8 cellular contexts compared by ENCODE assay signal in genomic region chr3:185825639-185826481, GRCh38. TPM values are rescaled to one million over a fixed set of nuclear protein-coding genes. Genes with fewer than 3 reads are reported as not detected.
DNase-seq lines count a peak whose midpoint lies in the region; ATAC-seq and TF ChIP-seq lines count a peak whose summit lies in the region.

No MANE protein-coding gene starts in this region.

- H3K9me3 Mint-ChIP-seq in activated T-helper 1 cell treated with anti-CD3 and anti-CD28 coated beads, Interleukin-12 subunit alpha, Interleukin-12 subunit beta, Interleukin-2, Interleukin-4 antibody, amounts not matched to agents 30 ng/mL and 10 ng/mL and 1 ng/mL, durations not matched to agents 14 hours and 24 hours and 36 hours, result no peaks in the 10 kb centered on the region

- H3K36me3 ChIP-seq in H7 (replicated peaks; ENCODE audit: control insufficient read depth, insufficient read depth, low read length) (peaks cover 4% of the 10 kb centered on the region), parathyroid adenoma (ENCODE audit: control insufficient read depth, insufficient read depth, low read length) (no peaks in the 10 kb centered on the region)

- H3K9ac ChIP-seq in parathyroid adenoma, result no peak overlapping the region

- H3K9me3 ChIP-seq in parathyroid adenoma (ENCODE audit: control insufficient read depth, low read length), result no peaks in the 10 kb centered on the region

- peak overlapping the region; percentile 79 for H3K4me3 Mint-ChIP-seq in activated T-helper 1 cell treated with anti-CD3 and anti-CD28 coated beads, Interleukin-12 subunit alpha, Interleukin-12 subunit beta, Interleukin-2, Interleukin-4 antibody, amounts not matched to agents 30 ng/mL and 10 ng/mL and 1 ng/mL, durations not matched to agents 14 hours and 24 hours and 36 hours

- no peak for TF ChIP-seq CTCF in parathyroid adenoma (IDR thresholded peaks at IDR 0.05)

- H3K4me3 ChIP-seq in H7 (ENCODE audit: insufficient read depth, low read depth, low read length) (peak overlapping the region; percentile 94), parathyroid adenoma (ENCODE audit: low read depth, low read length) (peak overlapping the region; percentile 51)

- no peaks in the 10 kb centered on the region for H3K36me3 Mint-ChIP-seq in activated T-helper 1 cell treated with anti-CD3 and anti-CD28 coated beads, Interleukin-12 subunit alpha, Interleukin-12 subunit beta, Interleukin-2, Interleukin-4 antibody, amounts not matched to agents 30 ng/mL and 10 ng/mL and 1 ng/mL, durations not matched to agents 14 hours and 24 hours and 36 hours (ENCODE audit: low read depth)

- H3K27ac Mint-ChIP-seq in activated T-helper 1 cell treated with anti-CD3 and anti-CD28 coated beads, Interleukin-12 subunit alpha, Interleukin-12 subunit beta, Interleukin-2, Interleukin-4 antibody, amounts not matched to agents 30 ng/mL and 10 ng/mL and 1 ng/mL, durations not matched to agents 14 hours and 24 hours and 36 hours, result no peak overlapping the region

- H3K27ac ChIP-seq in parathyroid adenoma, result peak overlapping the region; percentile 1

- intact Hi-C loops in activated T-helper 1 cell treated with anti-CD3 and anti-CD28 coated beads, Interleukin-12 subunit alpha, Interleukin-12 subunit beta, Interleukin-2, Interleukin-4 antibody, amounts not matched to agents 30 ng/mL and 10 ng/mL and 1 ng/mL, durations not matched to agents 14 hours and 24 hours and 36 hours (cut with micrococcal nuclease), result loop anchor here (5.0 kb wide), 1 partner anchor 101 kb away; no protein-coding TSS in a partner anchor
- intact Hi-C loops in Right ventricle myocardium inferior (cut with DNase I), result loop anchor here (10.0 kb wide), 1 partner anchor 91 kb away; no protein-coding TSS in a partner anchor

- DNase-seq in ELR (ENCODE audit: low read depth), result peak; percentile 72
- peak; percentile 87 for DNase-seq in H7
- DNase-seq in NCI-H2196 (lab: John Stamatoyannopoulos, UW; ENCODE audit: unreplicated experiment), result peak; percentile 53
- peak; percentile 31 for DNase-seq in activated T-helper 1 cell treated with anti-CD3 and anti-CD28 coated beads, Interleukin-12 subunit alpha, Interleukin-12 subunit beta, Interleukin-2, Interleukin-4 antibody, amounts not matched to agents 30 ng/mL and 10 ng/mL and 1 ng/mL, durations not matched to agents 14 hours and 24 hours and 36 hours (ENCODE audit: low spot score)
- peak; percentile 76 for DNase-seq in Right ventricle myocardium inferior (ENCODE audit: missing footprints)
- no peak for DNase-seq in medulla oblongata (ENCODE audit: extremely low spot score)
- no peak for DNase-seq in NCI-H526 treated with DMSO at 0.1 percent for 48 hours (lab: John Stamatoyannopoulos, UW)

- H3K4me1 Mint-ChIP-seq in activated T-helper 1 cell treated with anti-CD3 and anti-CD28 coated beads, Interleukin-12 subunit alpha, Interleukin-12 subunit beta, Interleukin-2, Interleukin-4 antibody, amounts not matched to agents 30 ng/mL and 10 ng/mL and 1 ng/mL, durations not matched to agents 14 hours and 24 hours and 36 hours (ENCODE audit: low read depth), result peaks cover 18% of the 10 kb centered on the region

- peak; percentile 58 for ATAC-seq in Right ventricle myocardium inferior

- peaks cover 72% of the 10 kb centered on the region for H3K27me3 Mint-ChIP-seq in activated T-helper 1 cell treated with anti-CD3 and anti-CD28 coated beads, Interleukin-12 subunit alpha, Interleukin-12 subunit beta, Interleukin-2, Interleukin-4 antibody, amounts not matched to agents 30 ng/mL and 10 ng/mL and 1 ng/mL, durations not matched to agents 14 hours and 24 hours and 36 hours (ENCODE audit: insufficient read depth)

- H3K4me2 ChIP-seq in parathyroid adenoma (ENCODE audit: low read length), result peak overlapping the region; percentile 88

- H3K27me3 ChIP-seq in H7 (ENCODE audit: control insufficient read depth, insufficient read depth, low read length) (no peaks in the 10 kb centered on the region), parathyroid adenoma (ENCODE audit: control insufficient read depth, insufficient read depth, low read length) (no peaks in the 10 kb centered on the region)

- peak overlapping the region; percentile 83 for H2AFZ ChIP-seq in parathyroid adenoma

- H3K4me1 ChIP-seq in parathyroid adenoma, result no peaks in the 10 kb centered on the region

- H3K79me2 ChIP-seq in parathyroid adenoma, result peaks cover 4% of the 10 kb centered on the region

RNA-seq across cellular contexts. Expression of gene IGF2BP2, which starts 1.0 kb away (rescaled TPM):
- total RNA-seq in H7 (2014; rRNA removed; shearing (Covaris generic)), result 83.7 and 122 TPM in 2 replicates
- 0.42 and 0.62 TPM in 2 replicates for total RNA-seq in activated T-helper 1 cell treated with anti-CD3 and anti-CD28 coated beads, Interleukin-12 subunit alpha, Interleukin-12 subunit beta, Interleukin-2, Interleukin-4 antibody, amounts not matched to agents 30 ng/mL and 10 ng/mL and 1 ng/mL, durations not matched to agents 14 hours and 24 hours and 36 hours
- total RNA-seq in Right ventricle myocardium inferior, result 15.9 TPM

Comparison
In these comparisons a context has a peak if more than half of its experiments do, and no peak if none do; other contexts are left out.
1. DNase-seq: peak in ELR (single experiment), H7 (single experiment), NCI-H2196 (single experiment), activated T-helper 1 cell treated with anti-CD3 and anti-CD28 coated beads, Interleukin-12 subunit alpha, Interleukin-12 subunit beta, Interleukin-2, Interleukin-4 antibody, amounts not matched to agents 30 ng/mL and 10 ng/mL and 1 ng/mL, durations not matched to agents 14 hours and 24 hours and 36 hours (single experiment) and Right ventricle myocardium inferior (single experiment); none in medulla oblongata (single experiment) and NCI-H526 treated with DMSO at 0.1 percent for 48 hours (single experiment).
2. RNA of gene IGF2BP2, which starts 1.0 kb away (total RNA-seq): 83.7 to 122 TPM in H7 and 15.9 TPM in Right ventricle myocardium inferior (single experiment); 0.42 to 0.62 TPM in activated T-helper 1 cell treated with anti-CD3 and anti-CD28 coated beads, Interleukin-12 subunit alpha, Interleukin-12 subunit beta, Interleukin-2, Interleukin-4 antibody, amounts not matched to agents 30 ng/mL and 10 ng/mL and 1 ng/mL, durations not matched to agents 14 hours and 24 hours and 36 hours; every median in the first group is over 10 times any median in the second.